In genomic region chr7:131404226-131404911, GRCh38 we compare ENCODE assay signal across 29 cellular contexts.
"Had no signal": no experiment of that assay in that cellular context is flagged by ENCODE, and none has a peak within 500 bp of the region (broad histone marks: within the 10 kb centered on the region; RNA-seq: fewer than 3 reads in every experiment).

No MANE protein-coding gene starts in this region.

- ATAC-seq: activated CD8-positive, alpha-beta T cell treated with anti-CD3 and anti-CD28 coated beads for 36 hours; activated T-cell treated with anti-CD3 and anti-CD28 coated beads, Interleukin-2, amount 50 U/mL, for 72 hours; activated T-helper 17 cell treated with anti-CD3 and anti-CD28 coated beads, Interleukin-2, amount 50 U/mL, for 72 hours; body of pancreas; Panc1; SK-N-SH treated with all-trans-retinoic acid at 6 μM for 48 hours; T-cell had no signal

- H3K9me3 ChIP-seq: adrenal gland had no signal

- H3K27ac Mint-ChIP-seq: activated CD4-positive, alpha-beta T cell treated with anti-CD3 and anti-CD28 coated beads, Interleukin-2, amount 10 ng/mL, durations not matched to agents 24 days and 14 days; activated CD8-positive, alpha-beta T cell treated with anti-CD3 and anti-CD28 coated beads for 36 hours; activated naive CD4-positive, alpha-beta T cell treated with anti-CD3 and anti-CD28 coated beads, Interleukin-2, amount 50 U/mL, for 24 hours; activated T-cell treated with anti-CD3 and anti-CD28 coated beads, Interleukin-2, amount 50 U/mL, for 72 hours; activated T-helper 17 cell treated with anti-CD3 and anti-CD28 coated beads, Interleukin-2, amount 50 U/mL, for 72 hours had no signal

- H3K9me3 Mint-ChIP-seq: activated CD4-positive, alpha-beta T cell treated with anti-CD3 and anti-CD28 coated beads, Interleukin-2, amount 10 ng/mL, durations not matched to agents 24 days and 14 days; activated naive CD4-positive, alpha-beta T cell treated with anti-CD3 and anti-CD28 coated beads, Interleukin-2, amount 50 U/mL, for 24 hours had no signal

- H3K27me3 Mint-ChIP-seq: activated CD4-positive, alpha-beta T cell treated with anti-CD3 and anti-CD28 coated beads, Interleukin-2, amount 10 ng/mL, durations not matched to agents 24 days and 14 days; activated CD8-positive, alpha-beta T cell treated with anti-CD3 and anti-CD28 coated beads for 36 hours; activated naive CD4-positive, alpha-beta T cell treated with anti-CD3 and anti-CD28 coated beads, Interleukin-2, amount 50 U/mL, for 24 hours; activated T-helper 17 cell treated with anti-CD3 and anti-CD28 coated beads, Interleukin-2, amount 50 U/mL, for 72 hours; T-cell had no signal

- H3K27ac ChIP-seq: adrenal gland, body of pancreas, breast epithelium, WERI-Rb-1 had no signal

- DNase-seq: activated CD4-positive, alpha-beta T cell treated with anti-CD3 and anti-CD28 coated beads, Interleukin-2, amount 10 ng/mL, durations not matched to agents 24 days and 14 days; activated CD4-positive, alpha-beta T cell treated with anti-CD3 and anti-CD28 coated beads, Interleukin-2, amount 50 U/mL, for 4 hours; activated CD8-positive, alpha-beta T cell treated with anti-CD3 and anti-CD28 coated beads for 36 hours; activated effector memory CD4-positive, alpha-beta T cell treated with anti-CD3 and anti-CD28 coated beads, Interleukin-2, amount 50 U/mL, for 16 hours; activated naive CD4-positive, alpha-beta T cell; activated T-cell treated with anti-CD3 and anti-CD28 coated beads, Interleukin-2, amount 50 U/mL, for 1 hour; activated T-cell treated with anti-CD3 and anti-CD28 coated beads, Interleukin-2, amount 50 U/mL, for 72 hours; adrenal gland; body of pancreas; Karpas-422; NCI-H1105; NCI-H1417 treated with DMSO at 0.1 percent for 48 hours; NCI-H1694; NCI-H1930; NCI-H2081 treated with DMSO at 0.1 percent for 48 hours; NCI-H226; NCI-H446 treated with DMSO at 0.1 percent for 48 hours; NCI-H524; NCI-H69; SHP77 treated with DMSO at 0.1 percent for 48 hours; T-cell; T-helper 2 cell; T-helper 9 cell; WERI-Rb-1 had no signal

- H3K4me3 Mint-ChIP-seq: activated CD4-positive, alpha-beta T cell treated with anti-CD3 and anti-CD28 coated beads, Interleukin-2, amount 10 ng/mL, durations not matched to agents 24 days and 14 days; activated CD8-positive, alpha-beta T cell treated with anti-CD3 and anti-CD28 coated beads for 36 hours; activated naive CD4-positive, alpha-beta T cell treated with anti-CD3 and anti-CD28 coated beads, Interleukin-2, amount 50 U/mL, for 24 hours; activated T-cell treated with anti-CD3 and anti-CD28 coated beads, Interleukin-2, amount 50 U/mL, for 72 hours; activated T-helper 17 cell treated with anti-CD3 and anti-CD28 coated beads, Interleukin-2, amount 50 U/mL, for 72 hours; T-cell had no signal
